ENCODE assay signal across 9 cellular contexts in genomic region chr17:75875940-75876189, GRCh38. TPM values are rescaled to one million over a fixed set of nuclear protein-coding genes. Genes with fewer than 3 reads are reported as not detected.
DNase-seq lines count a peak whose midpoint lies in the region; ATAC-seq and TF ChIP-seq lines count a peak whose summit lies in the region.
"Had no signal": no experiment of that assay in that cellular context is flagged by ENCODE, and none has a peak within 500 bp of the region (broad histone marks: within the 10 kb centered on the region; RNA-seq: fewer than 3 reads in every experiment).

No MANE protein-coding gene starts in this region.

- H3K79me1 ChIP-seq in mesenchymal stem cell (replicated peaks; ENCODE audit: low read length, poor library complexity, severe bottlenecking), result peaks cover 10% of the 10 kb centered on the region

- H3K4me2 ChIP-seq in mesenchymal stem cell (ENCODE audit: low read length, poor library complexity, severe bottlenecking), result peak overlapping the region; percentile 8

- DNase-seq in left ventricle myocardium inferior (no peak), cardiac septum (ENCODE audit: low spot score) (no peak), mesenchymal stem cell (no peak), aorta (no peak), GM19238 (ENCODE audit: insufficient read length, low spot score) (no peak), DMS114 treated with DMSO at 0.1 percent for 48 hours (lab: John Stamatoyannopoulos, UW; ENCODE audit: unreplicated experiment) (no peak)
- DNase-seq in stimulated activated CD4-positive, alpha-beta T cell treated with anti-CD3 and anti-CD28 coated beads, Interleukin-15, amount 100 ng/mL, for 24 hours, result no peak

- H2BK5ac ChIP-seq in mesenchymal stem cell (ENCODE audit: low read depth, low read length, poor library complexity, severe bottlenecking), result no peak overlapping the region

- H3K27ac ChIP-seq in left ventricle myocardium inferior (replicated peaks) (peak overlapping the region; percentile 96), angular gyrus (ENCODE audit: low read depth, low read length) (peak overlapping the region; percentile 85), mesenchymal stem cell (ENCODE audit: low read length, poor library complexity, severe bottlenecking) (no peak overlapping the region), aorta (ENCODE audit: low read depth in 1 of 2, low read length in 2 of 2) (peak overlapping the region; percentile 29 to 90)

- H3K23ac ChIP-seq in mesenchymal stem cell (ENCODE audit: low read length in 2 of 2), result no peak overlapping the region

- H3K27me3 ChIP-seq in left ventricle myocardium inferior (ENCODE audit: low read depth) (no peaks in the 10 kb centered on the region), mesenchymal stem cell (ENCODE audit: control insufficient read depth in 1 of 2, insufficient read depth in 1 of 2, low read length in 2 of 2) (no peaks in the 10 kb centered on the region), aorta (ENCODE audit: control insufficient read depth in 1 of 2, insufficient read depth in 2 of 2, low read length in 1 of 2) (no peaks in the 10 kb centered on the region)

- H4K91ac ChIP-seq in mesenchymal stem cell (ENCODE audit: low read length), result peak overlapping the region; percentile 20

- no peak overlapping the region for H4K8ac ChIP-seq in mesenchymal stem cell (ENCODE audit: low read length)

- peaks cover 81% of the 10 kb centered on the region for H3K4me1 ChIP-seq in left ventricle myocardium inferior
- peaks cover 52% of the 10 kb centered on the region for H3K4me1 ChIP-seq in mesenchymal stem cell (ENCODE audit: control insufficient read depth, insufficient read depth, low read depth, low read length)
- peaks cover 0 to 3% of the 10 kb centered on the region in 2 donors for H3K4me1 ChIP-seq in aorta (ENCODE audit: control insufficient read depth in 1 of 2, insufficient read depth in 2 of 2, low read length in 2 of 2)

- intact Hi-C loops in left ventricle myocardium inferior (cut with micrococcal nuclease) (no loop called here), cardiac septum (cut with DNase I) (loop anchor here (2.0 kb wide), 1 partner anchor 67 kb away; no protein-coding TSS in a partner anchor), aorta (cut with DNase I) (loop anchor here in 1 of 2 donors (5.0 kb wide), 2 partner anchors 99 to 359 kb away; partner anchors contain the start of genes CASKIN2 and TSEN54)

- WGBS in mesenchymal stem cell, result 95% methylated on average over 5 of the region's 5 CpGs
- 6 to 10% methylated on average over 5 of the region's 5 CpGs for WGBS in aorta, 2 donors

- peaks cover 28% of the 10 kb centered on the region for H3K36me3 ChIP-seq in left ventricle myocardium inferior
- peaks cover 23 to 25% of the 10 kb centered on the region in 2 experiments for H3K36me3 ChIP-seq in mesenchymal stem cell (ENCODE audit: control insufficient read depth in 1 of 2, insufficient read depth in 2 of 2, low read depth in 1 of 2, low read length in 2 of 2)
- no peaks in the 10 kb centered on the region for H3K36me3 ChIP-seq in aorta (ENCODE audit: control insufficient read depth in 1 of 2, insufficient read depth in 2 of 2, low read length in 1 of 2)

- no peak overlapping the region for H2AFZ ChIP-seq in mesenchymal stem cell (ENCODE audit: low read depth, low read length)

- H3K9me3 ChIP-seq in left ventricle myocardium inferior (replicated peaks), result no peaks in the 10 kb centered on the region
- H3K9me3 ChIP-seq in mesenchymal stem cell (ENCODE audit: control insufficient read depth, low read length), result no peaks in the 10 kb centered on the region
- no peaks in the 10 kb centered on the region for H3K9me3 ChIP-seq in aorta (ENCODE audit: control insufficient read depth, low read length)
- H3K9me3 ChIP-seq: HAP-1 had no signal

- no peak for TF ChIP-seq CTCF in left ventricle myocardium inferior (IDR thresholded peaks at IDR 0.05; ENCODE audit: borderline replicate concordance)

- H3K9ac ChIP-seq in mesenchymal stem cell (ENCODE audit: low read length), result peak overlapping the region; percentile 98

- H3K4me3 ChIP-seq in left ventricle myocardium inferior (peak overlapping the region; percentile 86), mesenchymal stem cell (ENCODE audit: insufficient read depth in 1 of 2, low read depth in 1 of 2, low read length in 2 of 2) (peak overlapping the region in 1 of 2 experiments; percentile 92), aorta (ENCODE audit: low read length in 2 of 2) (no peak overlapping the region)

- H3K4ac ChIP-seq in mesenchymal stem cell (ENCODE audit: low read depth in 1 of 2, low read length in 2 of 2), result peak overlapping the region in 1 of 2 experiments; percentile 95

- H3K18ac ChIP-seq in mesenchymal stem cell (ENCODE audit: low read depth in 1 of 2, low read length in 2 of 2), result peak overlapping the region; percentile 92 to 94

- H3K14ac ChIP-seq in mesenchymal stem cell (ENCODE audit: low read length in 2 of 2), result peak overlapping the region in 1 of 2 experiments; percentile 76

- ATAC-seq in aorta (ENCODE audit: low FRiP score), result peak; percentile 27

- no peak overlapping the region for H2BK15ac ChIP-seq in mesenchymal stem cell (ENCODE audit: low read depth, poor library complexity, severe bottlenecking)

- peak overlapping the region; percentile 27 for H2AK5ac ChIP-seq in mesenchymal stem cell (ENCODE audit: low read length, severe bottlenecking)

- peak overlapping the region; percentile 20 to 96 for H2BK12ac ChIP-seq in mesenchymal stem cell (ENCODE audit: low read length in 2 of 2)

- H2BK120ac ChIP-seq in mesenchymal stem cell (ENCODE audit: low read depth, low read length), result no peak overlapping the region

RNA-seq across cellular contexts. Expression of gene TRIM47, which starts 2.5 kb away (rescaled TPM):
- 27.5 TPM for total RNA-seq in left ventricle myocardium inferior
- total RNA-seq in cardiac septum, result 39.5 TPM
- polyA plus RNA-seq in mesenchymal stem cell (2013, experiment 1 of 2), result 42.8 TPM
- polyA plus RNA-seq in mesenchymal stem cell (2013, experiment 2 of 2), result 46.1 TPM
- 10 to 100 TPM; 39.8 to 88.5 TPM for total RNA-seq in aorta
- polyA plus RNA-seq in aorta, result 10 to 100 TPM; 15.7 to 47.7 TPM

RNA-seq across cellular contexts. Expression of gene WBP2, which starts 20.7 kb away (rescaled TPM):
- total RNA-seq in left ventricle myocardium inferior (144 TPM), cardiac septum (129 TPM), aorta (100 to 1,000 TPM; 104 to 122 TPM)
- 173 TPM for polyA plus RNA-seq in mesenchymal stem cell (2013, experiment 1 of 2)
- polyA plus RNA-seq in mesenchymal stem cell (2013, experiment 2 of 2), result 171 TPM
- polyA plus RNA-seq in aorta, result 100 to 1,000 TPM in 1 of 2 donors, 10 to 100 TPM in 1; 54.6 to 123 TPM

RNA-seq across cellular contexts. Expression of gene TRIM65, which starts 20.9 kb away (rescaled TPM):
- total RNA-seq in left ventricle myocardium inferior (10.2 TPM), cardiac septum (12.1 TPM), aorta (10 to 100 TPM; 15.1 to 26.6 TPM)
- polyA plus RNA-seq in mesenchymal stem cell (2013, experiment 1 of 2), result 15.7 TPM
- polyA plus RNA-seq in mesenchymal stem cell (2013, experiment 2 of 2), result 15.2 TPM
- 10 to 100 TPM; 10.0 to 12.8 TPM for polyA plus RNA-seq in aorta

RNA-seq across cellular contexts. Expression of gene MRPL38, which starts 28.8 kb away (rescaled TPM):
- total RNA-seq in left ventricle myocardium inferior, result 104 TPM
- 76.3 TPM for total RNA-seq in cardiac septum
- 44.2 TPM for polyA plus RNA-seq in mesenchymal stem cell (2013, experiment 1 of 2)
- polyA plus RNA-seq in mesenchymal stem cell (2013, experiment 2 of 2), result 41.8 TPM
- total RNA-seq in aorta, result 10 to 100 TPM; 51.3 to 65.4 TPM
- polyA plus RNA-seq in aorta, result 100 to 1,000 TPM in 1 of 2 donors, 10 to 100 TPM in 1; 25.2 to 128 TPM

RNA-seq across cellular contexts. Expression of gene UNC13D, which starts 31.7 kb away (rescaled TPM):
- total RNA-seq in left ventricle myocardium inferior (13.3 TPM), cardiac septum (7.9 TPM), aorta (10 to 100 TPM; 17.7 to 20.0 TPM)
- 1.1 TPM for polyA plus RNA-seq in mesenchymal stem cell (2013, experiment 1 of 2)
- 0.49 TPM for polyA plus RNA-seq in mesenchymal stem cell (2013, experiment 2 of 2)
- 10 to 100 TPM in 1 of 2 donors, 1 to 10 TPM in 1; 3.8 to 23.1 TPM for polyA plus RNA-seq in aorta
